ENCODE assay signal across 18 cellular contexts in genomic region chr3:34196914-34197313, GRCh38.
"Had no signal": no experiment of that assay in that cellular context is flagged by ENCODE, and none has a peak within 500 bp of the region (broad histone marks: within the 10 kb centered on the region; RNA-seq: fewer than 3 reads in every experiment).

No MANE protein-coding gene starts in this region.

- H3K27ac Mint-ChIP-seq: naive thymus-derived CD8-positive, alpha-beta T cell; stimulated activated naive B cell treated with anti-CD40 and anti-IgM and Interleukin-4, amounts not matched to agents 10 μg/mL and 1 μg/mL and 100 μg/mL, for 72 hours; stimulated activated naive CD8-positive, alpha-beta T cell treated with anti-CD3 and anti-CD28 coated beads, Interleukin-15, amount 100 ng/mL, for 72 hours had no signal

- DNase-seq: effector memory CD4-positive, alpha-beta T cell; gastrocnemius medialis; islet precursor cell; left ventricle myocardium inferior; mesendoderm; naive thymus-derived CD8-positive, alpha-beta T cell; spleen; stimulated activated CD4-positive, alpha-beta T cell treated with anti-CD3 and anti-CD28 coated beads, Interleukin-15, amount 100 ng/mL, for 24 hours; stimulated activated CD4-positive, alpha-beta T cell treated with anti-CD3 and anti-CD28 coated beads, Interleukin-1b, Interleukin-23, amount 100 ng/mL, for 48 hours; stimulated activated CD4-positive, alpha-beta T cell treated with anti-CD3 and anti-CD28 coated beads, Interleukin-4, amount 100 ng/mL, for 24 hours; stimulated activated naive B cell treated with anti-CD40 and anti-IgM and Interleukin-4, amounts not matched to agents 10 μg/mL and 1 μg/mL and 100 μg/mL, for 72 hours; stimulated activated naive CD8-positive, alpha-beta T cell treated with anti-CD3 and anti-CD28 coated beads, Interleukin-15, amount 100 ng/mL, for 72 hours; testis had no signal

- H3K27me3 ChIP-seq: gastrocnemius medialis, neutrophil, spleen, testis, tibial nerve had no signal

- H3K4me1 Mint-ChIP-seq: stimulated activated naive CD8-positive, alpha-beta T cell treated with anti-CD3 and anti-CD28 coated beads, Interleukin-15, amount 100 ng/mL, for 72 hours had no signal

- H3K4me1 ChIP-seq: gastrocnemius medialis, left ventricle myocardium inferior, testis, tibial nerve had no signal

- H3K4me3 Mint-ChIP-seq: naive thymus-derived CD8-positive, alpha-beta T cell; stimulated activated naive B cell treated with anti-CD40 and anti-IgM and Interleukin-4, amounts not matched to agents 10 μg/mL and 1 μg/mL and 100 μg/mL, for 72 hours; stimulated activated naive CD8-positive, alpha-beta T cell treated with anti-CD3 and anti-CD28 coated beads, Interleukin-15, amount 100 ng/mL, for 72 hours had no signal

- H3K27ac ChIP-seq: gastrocnemius medialis, left ventricle myocardium inferior, neutrophil, testis, tibial nerve had no signal

- H3K27me3 Mint-ChIP-seq: stimulated activated naive B cell treated with anti-CD40 and anti-IgM and Interleukin-4, amounts not matched to agents 10 μg/mL and 1 μg/mL and 100 μg/mL, for 72 hours; stimulated activated naive CD8-positive, alpha-beta T cell treated with anti-CD3 and anti-CD28 coated beads, Interleukin-15, amount 100 ng/mL, for 72 hours had no signal

- H3K4me3 ChIP-seq: gastrocnemius medialis, left ventricle myocardium inferior, lung, spleen, testis, tibial nerve had no signal

- H3K36me3 Mint-ChIP-seq: naive thymus-derived CD8-positive, alpha-beta T cell had no signal

- H3K9me3 ChIP-seq: gastrocnemius medialis, left ventricle myocardium inferior, neutrophil, spleen, testis, tibial nerve had no signal

- H3K9me3 Mint-ChIP-seq: naive thymus-derived CD8-positive, alpha-beta T cell; stimulated activated naive CD8-positive, alpha-beta T cell treated with anti-CD3 and anti-CD28 coated beads, Interleukin-15, amount 100 ng/mL, for 72 hours had no signal

- H3K36me3 ChIP-seq: gastrocnemius medialis, left ventricle myocardium inferior, neutrophil, spleen, tibial nerve had no signal

- ATAC-seq: esophagus mucosa; gastrocnemius medialis; naive thymus-derived CD8-positive, alpha-beta T cell; sciatic nerve; stimulated activated naive B cell treated with anti-CD40 and anti-IgM and Interleukin-4, amounts not matched to agents 10 μg/mL and 1 μg/mL and 100 μg/mL, for 72 hours; stimulated activated naive CD8-positive, alpha-beta T cell treated with anti-CD3 and anti-CD28 coated beads, Interleukin-15, amount 100 ng/mL, for 72 hours had no signal
